In the genomic region with DNA sequence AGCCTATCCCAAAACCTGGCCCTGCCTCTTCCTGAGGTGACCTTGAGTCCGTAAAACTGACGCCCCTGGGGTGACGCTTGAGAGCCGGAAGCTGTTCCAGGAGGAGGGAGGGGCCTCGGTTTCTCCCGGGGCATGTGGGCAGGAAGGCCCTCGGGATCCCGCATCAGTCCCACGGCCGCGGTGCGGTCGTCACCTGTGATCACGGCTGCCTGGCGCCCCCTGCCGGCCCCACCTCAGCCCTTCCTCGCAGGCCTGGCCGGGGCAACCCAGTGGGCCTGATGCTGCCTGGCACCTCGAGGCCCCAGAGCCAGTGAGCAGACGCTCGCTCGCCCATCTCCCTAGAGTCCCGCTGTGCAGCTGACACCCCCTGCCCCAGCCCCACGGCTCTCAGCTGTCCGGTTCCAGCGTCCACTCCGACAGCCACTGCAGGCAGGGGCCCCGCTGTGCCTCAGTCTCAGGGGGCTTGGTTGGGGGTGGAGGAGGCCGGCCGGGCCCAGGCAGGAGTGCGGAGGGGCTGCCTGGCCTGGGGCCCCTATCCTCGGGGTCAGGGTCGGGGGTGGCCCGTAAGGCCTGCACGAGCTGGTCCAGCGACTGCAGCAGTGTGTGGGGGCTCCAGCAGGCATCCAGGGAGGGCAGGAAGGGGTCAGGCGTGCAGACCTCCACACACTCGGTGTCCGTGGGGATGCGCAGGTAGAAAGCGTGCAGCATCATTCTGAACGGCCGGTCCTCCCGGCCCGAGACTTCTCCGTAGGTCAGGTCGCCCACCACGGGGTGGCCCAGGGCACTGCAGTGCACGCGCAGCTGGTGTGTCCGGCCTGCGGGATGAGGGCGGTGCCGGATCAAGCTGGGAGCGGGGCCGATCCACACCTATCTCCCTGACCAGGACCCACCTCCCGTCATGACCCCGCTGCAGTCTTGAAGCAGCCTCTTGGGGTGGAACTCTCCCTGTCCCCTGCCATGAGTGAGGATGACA, we compare ENCODE assay signal across 8 cellular contexts. TPM values are rescaled to one million over a fixed set of nuclear protein-coding genes. Genes with fewer than 3 reads are reported as not detected.
DNase-seq lines count a peak whose midpoint lies in the region; ATAC-seq and TF ChIP-seq lines count a peak whose summit lies in the region.

No MANE protein-coding gene starts in this region.

- H4K20me1 ChIP-seq in OCI-LY1 (ENCODE audit: insufficient read depth, low read length) = no peaks in the 10 kb centered on the region

- H3K14ac ChIP-seq in neuronal stem cell (ENCODE audit: low read length) = no peak overlapping the region

- H3K9me3 ChIP-seq in OCI-LY1 (ENCODE audit: low read length) (no peaks in the 10 kb centered on the region), neuronal stem cell (replicated peaks in 1 of 2; ENCODE audit: control insufficient read depth in 2 of 2, insufficient read depth in 1 of 2, low read depth in 1 of 2, low read length in 2 of 2) (no peaks in the 10 kb centered on the region)

- no peak overlapping the region for H2BK15ac ChIP-seq in neuronal stem cell (ENCODE audit: low read length)

- no peak overlapping the region for H3K9ac ChIP-seq in OCI-LY1 (ENCODE audit: low read length)
- peak overlapping the region; percentile 4 for H3K9ac ChIP-seq in neuronal stem cell (ENCODE audit: low read depth, low read length, poor library complexity)

- H2AFZ ChIP-seq in OCI-LY1 (ENCODE audit: low read length) (no peak overlapping the region), neuronal stem cell (ENCODE audit: low read length) (no peak overlapping the region)

- H3K4me2 ChIP-seq in OCI-LY1 (ENCODE audit: low read length) = no peak overlapping the region
- H3K4me2 ChIP-seq in neuronal stem cell (ENCODE audit: insufficient read depth, low read length, poor library complexity, severe bottlenecking) = no peak overlapping the region

- H3K23ac ChIP-seq in neuronal stem cell (ENCODE audit: low read depth, low read length, poor library complexity) = peak overlapping the region; percentile 80

- peaks cover 48% of the 10 kb centered on the region for H3K79me1 ChIP-seq in neuronal stem cell (ENCODE audit: low read depth, low read length)

- H3K4ac ChIP-seq in neuronal stem cell (ENCODE audit: low read length) = no peak overlapping the region

- H4K91ac ChIP-seq in neuronal stem cell (ENCODE audit: low read depth, low read length, poor library complexity) = no peak overlapping the region

- peak overlapping the region; percentile 75 for H2BK5ac ChIP-seq in neuronal stem cell (ENCODE audit: low read length)

- no peak overlapping the region for H3K4me3 ChIP-seq in OCI-LY1 (ENCODE audit: low read depth, low read length, poor library complexity, severe bottlenecking)
- peak overlapping the region; percentile 39 to 75 for H3K4me3 ChIP-seq in neuronal stem cell (ENCODE audit: low read length in 2 of 2)

- H3K79me2 ChIP-seq in OCI-LY1 (ENCODE audit: insufficient read depth, low read length) = no peaks in the 10 kb centered on the region

- peak overlapping the region; percentile 85 for H3K18ac ChIP-seq in neuronal stem cell (ENCODE audit: low read length)

- no peak overlapping the region for H2BK120ac ChIP-seq in neuronal stem cell (ENCODE audit: low read depth, low read length)

- H2AK5ac ChIP-seq in neuronal stem cell (ENCODE audit: low read depth, low read length) = peak overlapping the region; percentile 88

- H3K36me3 ChIP-seq in OCI-LY1 (ENCODE audit: insufficient read depth, low read length) (peaks cover 24% of the 10 kb centered on the region), neuronal stem cell (replicated peaks in 1 of 2; ENCODE audit: control insufficient read depth in 2 of 2, insufficient read depth in 2 of 2, low read length in 2 of 2) (peaks cover 20 to 35% of the 10 kb centered on the region in 2 donors)

- H3K27me3 ChIP-seq in OCI-LY1 (ENCODE audit: insufficient read depth, low read length) (no peaks in the 10 kb centered on the region; the same call in 1 of the 2 replicates), neuronal stem cell (ENCODE audit: control insufficient read depth in 3 of 3, insufficient read depth in 3 of 3, low read depth in 1 of 3, low read length in 3 of 3) (peaks cover 0 to 18% (median 0%) of the 10 kb centered on the region in 3 experiments)

- H2BK12ac ChIP-seq in neuronal stem cell (ENCODE audit: low read length) = peak overlapping the region; percentile 58

- DNase-seq in activated T-helper 1 cell treated with Interleukin-2 at 50 U/mL for 16 hours (ENCODE audit: low read depth) (peak; percentile 56), fibroblast of peridontal ligament (ENCODE audit: extremely low read depth) (peak; percentile 25), neuronal stem cell (ENCODE audit: low spot score) (peak; percentile 61), superior temporal gyrus (ENCODE audit: extremely low spot score) (peak; percentile 38)

- H4K8ac ChIP-seq in neuronal stem cell (ENCODE audit: low read depth, low read length) = peak overlapping the region; percentile 43

- no peaks in the 10 kb centered on the region for H3F3A ChIP-seq in OCI-LY1 (ENCODE audit: insufficient read depth, low read length)

- TF ChIP-seq CTCF in GM12872 (IDR thresholded peaks at IDR 0.05; ENCODE audit: insufficient read depth, low read depth, low read length) (peak; percentile 74), OCI-LY1 (IDR thresholded peaks at IDR 0.05; ENCODE audit: low read length) (peak; percentile 74)

- no peaks in the 10 kb centered on the region for H3K9me2 ChIP-seq in OCI-LY1 (ENCODE audit: low read depth, low read length)

- ATAC-seq in GM21717 (IDR thresholded peaks at IDR 0.05; ENCODE audit: unreplicated experiment) (no peak), HG03097 (IDR thresholded peaks at IDR 0.05; ENCODE audit: low FRiP score, unreplicated experiment) (no peak)

- H3K4me1 ChIP-seq in OCI-LY1 (ENCODE audit: insufficient read depth, low read length, severe bottlenecking) = peaks cover 23% of the 10 kb centered on the region
- peaks cover 8 to 9% of the 10 kb centered on the region in 2 donors for H3K4me1 ChIP-seq in neuronal stem cell (ENCODE audit: control insufficient read depth in 2 of 2, insufficient read depth in 1 of 2, low read depth in 1 of 2, low read length in 2 of 2)

- no peak overlapping the region for H3K27ac ChIP-seq in OCI-LY1 (ENCODE audit: low read depth, low read length, poor library complexity, severe bottlenecking)
- H3K27ac ChIP-seq in neuronal stem cell (replicated peaks; ENCODE audit: low read length) = no peak overlapping the region

- WGBS in neuronal stem cell (ENCODE audit: extremely low coverage in 2 of 2, insufficient read length in 2 of 2, insufficient replicate concordance in 1 of 2), 2 donors = no CpG with 5 or more reads among the region's 58 CpGs

RNA-seq across cellular contexts. Expression of gene RPUSD1, which starts 2.3 kb away (rescaled TPM):
- polyA plus RNA-seq in neuronal stem cell (2013, experiment 1 of 2) = 14.5 TPM
- 15.3 TPM for polyA plus RNA-seq in neuronal stem cell (2013, experiment 2 of 2)

RNA-seq across cellular contexts. Expression of gene CHTF18, which starts 2.6 kb away (rescaled TPM):
- polyA plus RNA-seq in neuronal stem cell (2013, experiment 1 of 2) = 77.3 TPM
- 69.6 TPM for polyA plus RNA-seq in neuronal stem cell (2013, experiment 2 of 2)

RNA-seq across cellular contexts. Expression of gene GNG13, which starts 14.7 kb away (rescaled TPM):
- polyA plus RNA-seq in neuronal stem cell (2013, experiment 1 of 2) = 0.52 TPM
- 0.51 TPM for polyA plus RNA-seq in neuronal stem cell (2013, experiment 2 of 2)

RNA-seq across cellular contexts. Expression of gene MSLN, which starts 25.3 kb away (rescaled TPM):
- 0.33 TPM for polyA plus RNA-seq in neuronal stem cell (2013, experiment 1 of 2)
- polyA plus RNA-seq in neuronal stem cell (2013, experiment 2 of 2) = 0.43 TPM

RNA-seq across cellular contexts. Expression of gene CIAO3, which starts 45.1 kb away (rescaled TPM):
- 14.9 TPM for polyA plus RNA-seq in neuronal stem cell (2013, experiment 1 of 2)
- polyA plus RNA-seq in neuronal stem cell (2013, experiment 2 of 2) = 15.0 TPM
